In the genomic region with DNA sequence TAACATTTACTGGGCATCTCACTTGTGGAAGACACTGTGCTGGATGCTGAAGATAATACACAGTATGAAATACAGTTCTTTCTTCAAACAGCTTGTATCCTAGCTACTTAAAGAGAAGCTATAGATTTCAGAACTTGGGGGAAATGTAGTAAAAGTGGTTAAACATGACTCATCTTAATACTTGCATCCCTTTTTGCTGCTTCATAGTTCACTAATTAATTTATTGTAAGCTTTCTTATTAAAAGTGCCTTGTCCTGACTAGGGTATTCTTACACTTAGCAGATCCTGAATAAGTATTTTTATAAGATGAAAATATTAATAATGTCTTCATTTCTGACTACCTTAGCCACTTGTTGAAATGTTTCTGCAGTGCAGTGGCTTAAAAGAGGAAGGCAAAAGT, we compare ENCODE assay signal across 1 cellular context.
TF ChIP-seq lines count a peak whose summit lies in the region.

No MANE protein-coding gene starts in this region.

TF ChIP-seq in GM23338, 12 proteins besides CTCF, POLR2A, EP300 and RAD21 (continued from another document):
- TF ChIP-seq, protein P1, sequence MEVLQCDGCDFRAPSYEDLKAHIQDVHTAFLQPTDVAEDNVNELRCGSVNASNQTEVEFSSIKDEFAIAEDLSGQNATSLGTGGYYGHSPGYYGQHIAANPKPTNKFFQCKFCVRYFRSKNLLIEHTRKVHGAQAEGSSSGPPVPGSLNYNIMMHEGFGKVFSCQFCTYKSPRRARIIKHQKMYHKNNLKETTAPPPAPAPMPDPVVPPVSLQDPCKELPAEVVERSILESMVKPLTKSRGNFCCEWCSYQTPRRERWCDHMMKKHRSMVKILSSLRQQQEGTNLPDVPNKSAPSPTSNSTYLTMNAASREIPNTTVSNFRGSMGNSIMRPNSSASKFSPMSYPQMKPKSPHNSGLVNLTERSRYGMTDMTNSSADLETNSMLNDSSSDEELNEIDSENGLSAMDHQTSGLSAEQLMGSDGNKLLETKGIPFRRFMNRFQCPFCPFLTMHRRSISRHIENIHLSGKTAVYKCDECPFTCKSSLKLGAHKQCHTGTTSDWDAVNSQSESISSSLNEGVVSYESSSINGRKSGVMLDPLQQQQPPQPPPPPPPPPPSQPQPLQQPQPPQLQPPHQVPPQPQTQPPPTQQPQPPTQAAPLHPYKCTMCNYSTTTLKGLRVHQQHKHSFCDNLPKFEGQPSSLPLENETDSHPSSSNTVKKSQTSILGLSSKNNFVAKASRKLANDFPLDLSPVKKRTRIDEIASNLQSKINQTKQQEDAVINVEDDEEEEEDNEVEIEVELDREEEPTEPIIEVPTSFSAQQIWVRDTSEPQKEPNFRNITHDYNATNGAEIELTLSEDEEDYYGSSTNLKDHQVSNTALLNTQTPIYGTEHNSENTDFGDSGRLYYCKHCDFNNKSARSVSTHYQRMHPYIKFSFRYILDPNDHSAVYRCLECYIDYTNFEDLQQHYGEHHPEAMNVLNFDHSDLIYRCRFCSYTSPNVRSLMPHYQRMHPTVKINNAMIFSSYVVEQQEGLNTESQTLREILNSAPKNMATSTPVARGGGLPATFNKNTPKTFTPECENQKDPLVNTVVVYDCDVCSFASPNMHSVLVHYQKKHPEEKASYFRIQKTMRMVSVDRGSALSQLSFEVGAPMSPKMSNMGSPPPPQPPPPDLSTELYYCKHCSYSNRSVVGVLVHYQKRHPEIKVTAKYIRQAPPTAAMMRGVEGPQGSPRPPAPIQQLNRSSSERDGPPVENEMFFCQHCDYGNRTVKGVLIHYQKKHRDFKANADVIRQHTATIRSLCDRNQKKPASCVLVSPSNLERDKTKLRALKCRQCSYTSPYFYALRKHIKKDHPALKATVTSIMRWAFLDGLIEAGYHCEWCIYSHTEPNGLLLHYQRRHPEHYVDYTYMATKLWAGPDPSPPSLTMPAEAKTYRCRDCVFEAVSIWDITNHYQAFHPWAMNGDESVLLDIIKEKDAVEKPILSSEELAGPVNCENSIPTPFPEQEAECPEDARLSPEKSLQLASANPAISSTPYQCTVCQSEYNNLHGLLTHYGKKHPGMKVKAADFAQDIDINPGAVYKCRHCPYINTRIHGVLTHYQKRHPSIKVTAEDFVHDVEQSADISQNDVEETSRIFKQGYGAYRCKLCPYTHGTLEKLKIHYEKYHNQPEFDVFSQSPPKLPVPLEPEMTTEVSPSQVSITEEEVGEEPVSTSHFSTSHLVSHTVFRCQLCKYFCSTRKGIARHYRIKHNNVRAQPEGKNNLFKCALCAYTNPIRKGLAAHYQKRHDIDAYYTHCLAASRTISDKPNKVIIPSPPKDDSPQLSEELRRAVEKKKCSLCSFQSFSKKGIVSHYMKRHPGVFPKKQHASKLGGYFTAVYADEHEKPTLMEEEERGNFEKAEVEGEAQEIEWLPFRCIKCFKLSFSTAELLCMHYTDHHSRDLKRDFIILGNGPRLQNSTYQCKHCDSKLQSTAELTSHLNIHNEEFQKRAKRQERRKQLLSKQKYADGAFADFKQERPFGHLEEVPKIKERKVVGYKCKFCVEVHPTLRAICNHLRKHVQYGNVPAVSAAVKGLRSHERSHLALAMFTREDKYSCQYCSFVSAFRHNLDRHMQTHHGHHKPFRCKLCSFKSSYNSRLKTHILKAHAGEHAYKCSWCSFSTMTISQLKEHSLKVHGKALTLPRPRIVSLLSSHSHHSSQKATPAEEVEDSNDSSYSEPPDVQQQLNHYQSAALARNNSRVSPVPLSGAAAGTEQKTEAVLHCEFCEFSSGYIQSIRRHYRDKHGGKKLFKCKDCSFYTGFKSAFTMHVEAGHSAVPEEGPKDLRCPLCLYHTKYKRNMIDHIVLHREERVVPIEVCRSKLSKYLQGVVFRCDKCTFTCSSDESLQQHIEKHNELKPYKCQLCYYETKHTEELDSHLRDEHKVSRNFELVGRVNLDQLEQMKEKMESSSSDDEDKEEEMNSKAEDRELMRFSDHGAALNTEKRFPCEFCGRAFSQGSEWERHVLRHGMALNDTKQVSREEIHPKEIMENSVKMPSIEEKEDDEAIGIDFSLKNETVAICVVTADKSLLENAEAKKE (CRISPR knock-in tag; IDR thresholded peaks at IDR 0.05), result no peak
- TF ChIP-seq ZNF114 (CRISPR knock-in tag; IDR thresholded peaks at IDR 0.05) (no peak), JUNB (IDR thresholded peaks at IDR 0.05; ENCODE audit: unreplicated experiment) (no peak), POLR2AphosphoS5 (IDR thresholded peaks at IDR 0.05; ENCODE audit: low read depth) (no peak), STAT1 (IDR thresholded peaks at IDR 0.05; ENCODE audit: unreplicated experiment) (no peak)
